In genomic region chr13:67229438-67230242, GRCh38 we compare ENCODE assay signal across 7 cellular contexts.
DNase-seq lines count a peak whose midpoint lies in the region; ATAC-seq lines count a peak whose summit lies in the region.

No MANE protein-coding gene starts in this region.

- peak overlapping the region; percentile 83 for H3K9ac ChIP-seq in adipocyte (ENCODE audit: low read length)

- no peak overlapping the region for H3K27ac ChIP-seq in iPS DF 6.9 (ENCODE audit: low read length)
- H3K27ac ChIP-seq in substantia nigra (ENCODE audit: low read depth, low read length, poor library complexity, severe bottlenecking): peak overlapping the region; percentile 80

- ATAC-seq in GM18867 (IDR thresholded peaks at IDR 0.05; ENCODE audit: unreplicated experiment) (peak; percentile 10), HG02678 (IDR thresholded peaks at IDR 0.05; ENCODE audit: unreplicated experiment) (peak; percentile 1)

- H3K27me3 ChIP-seq in adipocyte (replicated peaks; ENCODE audit: control insufficient read depth, insufficient read depth, low read length) (no peaks in the 10 kb centered on the region), iPS DF 6.9 (ENCODE audit: control insufficient read depth, insufficient read depth, low read length) (no peaks in the 10 kb centered on the region)

- H3K4me3 ChIP-seq in adipocyte (ENCODE audit: low read length) (peak overlapping the region; percentile 93), iPS DF 6.9 (ENCODE audit: low read length) (peak overlapping the region; percentile 58; the same call in 1 of the 2 replicates)

- peaks cover 15% of the 10 kb centered on the region for H3K4me1 ChIP-seq in adipocyte (ENCODE audit: control insufficient read depth, insufficient read depth, low read length)
- no peaks in the 10 kb centered on the region for H3K4me1 ChIP-seq in iPS DF 6.9 (ENCODE audit: control insufficient read depth, insufficient read depth, low read length)

- no peaks in the 10 kb centered on the region for H3K9me3 ChIP-seq in adipocyte (ENCODE audit: control insufficient read depth, low read length)
- no peaks in the 10 kb centered on the region for H3K9me3 ChIP-seq in iPS DF 6.9 (ENCODE audit: control insufficient read depth, insufficient read depth, low read length)

- no CpG with 5 or more reads among the region's 19 CpGs for WGBS in iPS DF 6.9 (ENCODE audit: insufficient coverage, insufficient read length)

- H3K36me3 ChIP-seq in adipocyte (ENCODE audit: control insufficient read depth, insufficient read depth, low read length, severe bottlenecking): no peaks in the 10 kb centered on the region
- H3K36me3 ChIP-seq in iPS DF 6.9 (ENCODE audit: control insufficient read depth, insufficient read depth, low read length): no peaks in the 10 kb centered on the region

- DNase-seq in adipocyte (ENCODE audit: low read depth) (no peak), iPS DF 6.9 (ENCODE audit: low read depth, low spot score) (no peak), substantia nigra (lab: John Stamatoyannopoulos, UW) (peak in 7 of 49 donors; percentile 7 to 57 (median 32)), iPS-NIHi11 (ENCODE audit: low spot score) (no peak)
- DNase-seq in effector CD8-positive, alpha-beta T cell (lab: John Stamatoyannopoulos, UW): no peak
